ENCODE assay signal across 1 cellular context in the genomic region with DNA sequence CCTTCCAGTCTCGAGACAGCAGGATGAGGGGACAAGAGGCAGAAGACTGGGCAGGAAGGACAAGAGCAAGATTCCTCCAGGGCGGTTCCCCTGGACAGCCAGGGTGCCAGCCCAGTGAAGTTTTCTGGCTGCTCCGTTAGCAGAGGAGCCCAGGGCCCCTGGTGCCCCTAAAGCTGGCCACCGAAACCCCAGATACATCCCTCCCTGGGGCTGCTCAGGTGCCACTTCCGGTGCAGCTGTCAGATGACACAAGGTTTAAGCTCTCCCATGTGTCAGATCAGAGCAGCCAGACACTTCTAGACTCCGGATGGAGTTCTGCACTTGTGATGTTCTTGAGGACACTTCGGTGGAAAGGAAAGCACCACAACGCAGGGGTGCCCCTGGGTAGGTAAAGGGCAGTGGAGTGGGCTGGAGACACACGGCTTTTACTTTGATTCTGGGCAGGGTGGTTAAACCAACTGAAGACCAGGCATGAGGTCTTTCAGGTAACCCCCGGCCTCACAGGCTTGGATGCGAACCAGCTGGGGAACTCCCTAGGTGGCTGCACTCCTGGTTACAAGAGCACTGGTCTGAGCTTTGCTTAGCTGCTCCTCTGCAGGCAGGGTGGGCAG.
TF ChIP-seq lines count a peak whose summit lies in the region.

No MANE protein-coding gene starts in this region.

TF ChIP-seq in H1, 55 proteins besides CTCF, POLR2A, EP300 and RAD21 (continued from another document):
- TF ChIP-seq BCL11A (IDR thresholded peaks at IDR 0.05; ENCODE audit: low read depth in 2 of 2, low read length in 2 of 2), result no peak
- no peak for TF ChIP-seq HDAC6 (IDR thresholded peaks at IDR 0.05; ENCODE audit: low read depth, low read length)
- no peak for TF ChIP-seq GTF2F1 (IDR thresholded peaks at IDR 0.05; ENCODE audit: borderline replicate concordance, low read depth, low read length)
- TF ChIP-seq CBX5 (IDR thresholded peaks at IDR 0.05; ENCODE audit: low read depth, low read length), result no peak
- no peak for TF ChIP-seq FOSL1 (IDR thresholded peaks at IDR 0.05; ENCODE audit: insufficient read depth, low read depth, low read length)
- no peak for TF ChIP-seq CHD2 (IDR thresholded peaks at IDR 0.05; ENCODE audit: low read length)
- no peak for TF ChIP-seq ZNF274 (IDR thresholded peaks at IDR 0.05; ENCODE audit: borderline replicate concordance, extremely low read depth, low read length)
- no peak for TF ChIP-seq RXRA (IDR thresholded peaks at IDR 0.05; ENCODE audit: insufficient read depth, low read depth, low read length)
- no peak for TF ChIP-seq BACH1 (IDR thresholded peaks at IDR 0.05; ENCODE audit: low read length)
- no peak for TF ChIP-seq CBX8 (IDR thresholded peaks at IDR 0.05; ENCODE audit: borderline replicate concordance, low read depth, low read length)
- TF ChIP-seq JUND (IDR thresholded peaks at IDR 0.05; ENCODE audit: low read length), result no peak
- no peak for TF ChIP-seq TAF1 (IDR thresholded peaks at IDR 0.05; ENCODE audit: low read depth, low read length)
- no peak for TF ChIP-seq SRF (IDR thresholded peaks at IDR 0.05; ENCODE audit: low read depth, low read length)
- no peak for TF ChIP-seq CTBP2 (IDR thresholded peaks at IDR 0.05; ENCODE audit: borderline replicate concordance, insufficient read depth, insufficient read length, low read length)
- TF ChIP-seq SIRT6 (IDR thresholded peaks at IDR 0.05; ENCODE audit: low read length), result no peak
TF ChIP-seq in H1: peak in this region for 0.
